Comparison of ENCODE assay signal across 29 cellular contexts in the genomic region with DNA sequence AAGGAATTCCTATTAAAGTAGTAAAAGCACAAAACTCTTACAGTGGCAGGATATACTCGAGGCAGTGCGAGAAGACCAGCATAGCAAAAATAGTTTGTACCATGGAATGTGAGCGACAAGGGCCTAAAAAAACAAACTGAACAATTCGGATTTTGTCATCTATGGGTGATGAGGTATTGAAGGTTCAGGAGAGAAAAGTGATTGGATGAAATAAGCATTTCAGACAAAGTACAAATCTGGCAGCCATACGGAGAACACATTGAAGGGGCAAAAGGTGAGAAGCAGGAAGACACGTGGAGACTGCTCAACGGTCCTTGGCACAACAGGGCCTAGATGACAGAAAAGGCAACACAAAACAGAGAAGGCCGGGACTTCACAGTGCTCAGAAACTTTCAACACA. TPM values are rescaled to one million over a fixed set of nuclear protein-coding genes. Genes with fewer than 3 reads are reported as not detected.
DNase-seq lines count a peak whose midpoint lies in the region; ATAC-seq and TF ChIP-seq lines count a peak whose summit lies in the region.
"Had no signal": no experiment of that assay in that cellular context is flagged by ENCODE, and none has a peak within 500 bp of the region (broad histone marks: within the 10 kb centered on the region; RNA-seq: fewer than 3 reads in every experiment).

No MANE protein-coding gene starts in this region.

- H3K36me3 Mint-ChIP-seq in activated CD8-positive, alpha-beta memory T cell treated with anti-CD3 and anti-CD28 coated beads, Interleukin-2, amount 10 ng/mL, durations not matched to agents 7 days and 5 days, result no peaks in the 10 kb centered on the region
- H3K36me3 Mint-ChIP-seq in CD4-positive, alpha-beta memory T cell, result no peaks in the 10 kb centered on the region

- peaks cover 85% of the 10 kb centered on the region for H3K79me2 ChIP-seq in SK-N-SH (ENCODE audit: insufficient read depth)

- H3K36me3 ChIP-seq in SK-N-SH (replicated peaks in 1 of 2; ENCODE audit: control insufficient read depth in 1 of 2, insufficient read depth in 2 of 2, low read length in 1 of 2), result peaks cover 10 to 42% of the 10 kb centered on the region in 2 experiments
- peaks cover 61% of the 10 kb centered on the region for H3K36me3 ChIP-seq in mesodermal cell (ENCODE audit: control insufficient read depth, insufficient read depth, low read length)
- peaks cover 3% of the 10 kb centered on the region for H3K36me3 ChIP-seq in thoracic aorta
- no peaks in the 10 kb centered on the region for H3K36me3 ChIP-seq in CD4-positive, alpha-beta memory T cell (ENCODE audit: insufficient read depth, low read length)
- H3K36me3 ChIP-seq in lower lobe of right lung, result no peaks in the 10 kb centered on the region
- H3K36me3 ChIP-seq: thyroid gland had no signal

- peaks cover 4% of the 10 kb centered on the region for H3F3A ChIP-seq in SK-N-SH (replicated peaks; ENCODE audit: insufficient read depth)

- H3K4me1 Mint-ChIP-seq in activated CD8-positive, alpha-beta memory T cell treated with anti-CD3 and anti-CD28 coated beads, Interleukin-2, amount 10 ng/mL, durations not matched to agents 7 days and 5 days, result no peaks in the 10 kb centered on the region
- H3K4me1 Mint-ChIP-seq in CD4-positive, alpha-beta memory T cell, result no peaks in the 10 kb centered on the region
- H3K4me1 Mint-ChIP-seq: activated CD4-positive, alpha-beta T cell treated with anti-CD3 and anti-CD28 coated beads for 36 hours had no signal

- no peaks in the 10 kb centered on the region for H3K9me3 Mint-ChIP-seq in activated CD8-positive, alpha-beta memory T cell treated with anti-CD3 and anti-CD28 coated beads, Interleukin-2, amount 10 ng/mL, durations not matched to agents 7 days and 5 days (ENCODE audit: low read depth)
- peaks cover 0 to 5% (median 1%) of the 10 kb centered on the region in 8 donors for H3K9me3 Mint-ChIP-seq in CD4-positive, alpha-beta memory T cell
- H3K9me3 Mint-ChIP-seq: activated T-helper 1 cell treated with anti-CD3 and anti-CD28 coated beads, Interleukin-12 subunit alpha, Interleukin-12 subunit beta, Interleukin-2, Interleukin-4 antibody, amounts not matched to agents 30 ng/mL and 10 ng/mL and 1 ng/mL, durations not matched to agents 14 hours and 24 hours and 36 hours; effector memory CD8-positive, alpha-beta T cell had no signal

- no peak for DNase-seq in SK-N-SH
- peak; percentile 61 for DNase-seq in choroid plexus epithelial cell (ENCODE audit: low read depth)
- no peak for DNase-seq in thoracic aorta (ENCODE audit: low spot score)
- no peak for DNase-seq in activated CD8-positive, alpha-beta memory T cell treated with anti-CD3 and anti-CD28 coated beads, Interleukin-2, amount 10 ng/mL, durations not matched to agents 7 days and 5 days
- no peak for DNase-seq in CD4-positive, alpha-beta memory T cell
- DNase-seq in lower lobe of right lung, result no peak
- DNase-seq: activated CD4-positive, alpha-beta T cell treated with anti-CD3 and anti-CD28 coated beads for 36 hours; activated naive CD4-positive, alpha-beta T cell treated with anti-CD3 and anti-CD28 coated beads, Interleukin-2, amount 50 U/mL, for 16 hours; AML-193; anterior cingulate cortex; DMS79; effector memory CD8-positive, alpha-beta T cell; GM23248; left colon; mucosa of descending colon; NCI-H1092; NCI-H1930; NCI-H2227 treated with DMSO at 0.1 percent for 48 hours; NCI-H774; psoas muscle; small intestine; stimulated activated CD4-positive, alpha-beta T cell treated with anti-CD3 and anti-CD28 coated beads, Interleukin-2, amount 100 ng/mL, for 48 hours; stimulated activated naive CD4-positive, alpha-beta T cell; thyroid gland had no signal

- no peaks in the 10 kb centered on the region for H3K27me3 ChIP-seq in SK-N-SH (ENCODE audit: insufficient read depth)
- H3K27me3 ChIP-seq in thoracic aorta (replicated peaks; ENCODE audit: insufficient read depth), result no peaks in the 10 kb centered on the region
- H3K27me3 ChIP-seq in CD4-positive, alpha-beta memory T cell (ENCODE audit: insufficient read depth, low read length), result no peaks in the 10 kb centered on the region
- H3K27me3 ChIP-seq in lower lobe of right lung (ENCODE audit: low read depth), result no peaks in the 10 kb centered on the region
- H3K27me3 ChIP-seq: thyroid gland had no signal

- ATAC-seq in SK-N-SH treated with all-trans-retinoic acid at 6 μM for 48 hours (no peak), thoracic aorta (ENCODE audit: insufficient number of reproducible peaks, low FRiP score, low read depth) (no peak), lower lobe of right lung (no peak)
- ATAC-seq in activated CD8-positive, alpha-beta memory T cell treated with anti-CD3 and anti-CD28 coated beads, Interleukin-2, amount 10 ng/mL, durations not matched to agents 7 days and 5 days, result no peak
- ATAC-seq: activated CD4-positive, alpha-beta T cell treated with anti-CD3 and anti-CD28 coated beads for 36 hours; effector memory CD8-positive, alpha-beta T cell; left colon; mucosa of descending colon; psoas muscle had no signal

- TF ChIP-seq EP300 in SK-N-SH (IDR thresholded peaks at IDR 0.05; ENCODE audit: borderline replicate concordance in 1 of 2, low read depth in 1 of 2, low read length in 1 of 2), result no peak

- H4K20me1 ChIP-seq in SK-N-SH (ENCODE audit: insufficient read depth), result peaks cover 31% of the 10 kb centered on the region

- H3K9me3 ChIP-seq in SK-N-SH (no peaks in the 10 kb centered on the region), mesodermal cell (ENCODE audit: control insufficient read depth, low read length) (peaks cover 3% of the 10 kb centered on the region), thoracic aorta (no peaks in the 10 kb centered on the region), lower lobe of right lung (no peaks in the 10 kb centered on the region)
- H3K9me3 ChIP-seq in CD4-positive, alpha-beta memory T cell (ENCODE audit: control insufficient read depth in 1 of 2, low read length in 2 of 2), result no peaks in the 10 kb centered on the region
- H3K9me3 ChIP-seq: mucosa of descending colon, psoas muscle, thyroid gland had no signal

- no peak for TF ChIP-seq RAD21 in SK-N-SH (IDR thresholded peaks at IDR 0.05; ENCODE audit: low read length)

- H3K27me3 Mint-ChIP-seq in activated CD8-positive, alpha-beta memory T cell treated with anti-CD3 and anti-CD28 coated beads, Interleukin-2, amount 10 ng/mL, durations not matched to agents 7 days and 5 days, result peaks cover 23% of the 10 kb centered on the region
- H3K27me3 Mint-ChIP-seq in CD4-positive, alpha-beta memory T cell, result peaks cover 5 to 14% of the 10 kb centered on the region in 2 donors

- POLR2A ChIA-PET in SK-N-SH (lab: Yijun Ruan, JAX), result no interaction called here
- POLR2A ChIA-PET in CD4-positive, alpha-beta memory T cell (lab: Charles Lee; ENCODE audit: partially characterized antibody), result no interaction called here

- WGBS in SK-N-SH (ENCODE audit: low lambda C conversion rate), result 89% methylated on average over 8 of the region's 8 CpGs
- WGBS in mesodermal cell (ENCODE audit: insufficient coverage in 2 of 2), 2 experiments, result 89% methylated on average over 8 of the region's 8 CpGs

- H2AFZ ChIP-seq in SK-N-SH (ENCODE audit: low read depth), result no peak overlapping the region
- H2AFZ ChIP-seq: GM23248 had no signal

- H3K9me2 ChIP-seq in SK-N-SH, result no peaks in the 10 kb centered on the region

- no peak overlapping the region for H3K27ac Mint-ChIP-seq in activated CD8-positive, alpha-beta memory T cell treated with anti-CD3 and anti-CD28 coated beads, Interleukin-2, amount 10 ng/mL, durations not matched to agents 7 days and 5 days
- H3K27ac Mint-ChIP-seq in CD4-positive, alpha-beta memory T cell, result peak overlapping the region in 1 of 7 donors; percentile 6
- H3K27ac Mint-ChIP-seq: activated CD4-positive, alpha-beta T cell treated with anti-CD3 and anti-CD28 coated beads for 36 hours; activated T-helper 1 cell treated with anti-CD3 and anti-CD28 coated beads, Interleukin-12 subunit alpha, Interleukin-12 subunit beta, Interleukin-2, Interleukin-4 antibody, amounts not matched to agents 30 ng/mL and 10 ng/mL and 1 ng/mL, durations not matched to agents 14 hours and 24 hours and 36 hours; effector memory CD8-positive, alpha-beta T cell had no signal

- H3K27ac ChIP-seq in SK-N-SH (ENCODE audit: low read depth in 2 of 2, low read length in 1 of 2), result no peak overlapping the region; a peak in 1 of 4 replicates
- H3K27ac ChIP-seq in mesodermal cell (ENCODE audit: low read depth, low read length, severe bottlenecking), result peak overlapping the region; percentile 70
- peak overlapping the region; percentile 79 to 82 for H3K27ac ChIP-seq in thoracic aorta
- no peak overlapping the region for H3K27ac ChIP-seq in CD4-positive, alpha-beta memory T cell (ENCODE audit: low read depth, low read length)
- no peak overlapping the region for H3K27ac ChIP-seq in lower lobe of right lung
- H3K27ac ChIP-seq: 22Rv1, GM23248, psoas muscle, thyroid gland had no signal

- intact Hi-C loops in CD4-positive, alpha-beta memory T cell (cut with micrococcal nuclease), result no loop called here
- intact Hi-C loops in lower lobe of right lung (cut with DNase I), result no loop called here

- H3K4me2 ChIP-seq in SK-N-SH, result 0 out of 2 replicates have a peak overlapping the region, but pooled peaks have one; percentile 7

- H3K4me1 ChIP-seq in SK-N-SH (ENCODE audit: control insufficient read depth in 1 of 2, insufficient read depth in 2 of 2, low read depth in 1 of 2, low read length in 1 of 2) (peaks cover 0 to 4% of the 10 kb centered on the region in 2 experiments; a peak in 1 of 4 replicates), mesodermal cell (ENCODE audit: control insufficient read depth, insufficient read depth, low read length, poor library complexity, severe bottlenecking) (peaks cover 31% of the 10 kb centered on the region), thoracic aorta (ENCODE audit: control insufficient read depth in 1 of 2, low read depth in 2 of 2) (peaks cover 39 to 91% of the 10 kb centered on the region in 2 donors), lower lobe of right lung (peaks cover 14% of the 10 kb centered on the region)
- no peaks in the 10 kb centered on the region for H3K4me1 ChIP-seq in CD4-positive, alpha-beta memory T cell (ENCODE audit: insufficient read depth, low read length)
- H3K4me1 ChIP-seq: psoas muscle had no signal

- TF ChIP-seq CTCF in SK-N-SH (IDR thresholded peaks at IDR 0.05) (no peak), choroid plexus epithelial cell (conservative IDR thresholded peaks at IDR 0.05; ENCODE audit: low read depth, low read length) (no peak), thoracic aorta (IDR thresholded peaks at IDR 0.05) (no peak), lower lobe of right lung (IDR thresholded peaks at IDR 0.05) (no peak)

- no peak overlapping the region for H3K9ac ChIP-seq in SK-N-SH
- H3K9ac ChIP-seq: GM23248 had no signal

- CTCF ChIA-PET in SK-N-SH (lab: Yijun Ruan, JAX), result no interaction called here
- CTCF ChIA-PET in activated CD8-positive, alpha-beta memory T cell treated with anti-CD3 and anti-CD28 coated beads, Interleukin-2, amount 10 ng/mL, durations not matched to agents 7 days and 5 days (lab: Charles Lee), result interaction anchor here (0.9 kb wide), 1 partner anchor 9 kb away, joined by 3 read pairs; no protein-coding TSS in a partner anchor
- CTCF ChIA-PET in CD4-positive, alpha-beta memory T cell (lab: Charles Lee; ENCODE audit: partially characterized antibody), result no interaction called here

- H3K4me3 Mint-ChIP-seq in activated CD8-positive, alpha-beta memory T cell treated with anti-CD3 and anti-CD28 coated beads, Interleukin-2, amount 10 ng/mL, durations not matched to agents 7 days and 5 days, result no peak overlapping the region
- H3K4me3 Mint-ChIP-seq in CD4-positive, alpha-beta memory T cell, result no peak overlapping the region
- H3K4me3 Mint-ChIP-seq: activated CD4-positive, alpha-beta T cell treated with anti-CD3 and anti-CD28 coated beads for 36 hours; activated T-helper 1 cell treated with anti-CD3 and anti-CD28 coated beads, Interleukin-12 subunit alpha, Interleukin-12 subunit beta, Interleukin-2, Interleukin-4 antibody, amounts not matched to agents 30 ng/mL and 10 ng/mL and 1 ng/mL, durations not matched to agents 14 hours and 24 hours and 36 hours; effector memory CD8-positive, alpha-beta T cell; neural crest cell had no signal

- H3K4me3 ChIP-seq in SK-N-SH (ENCODE audit: low read depth in 2 of 2, low read length in 1 of 2) (no peak overlapping the region), choroid plexus epithelial cell (ENCODE audit: low read depth, low read length) (no peak overlapping the region), mesodermal cell (ENCODE audit: extremely low read depth, insufficient read depth, low read length, poor library complexity, severe bottlenecking) (no peak overlapping the region), thoracic aorta (peak overlapping the region; percentile 59), lower lobe of right lung (no peak overlapping the region)
- no peak overlapping the region for H3K4me3 ChIP-seq in CD4-positive, alpha-beta memory T cell (ENCODE audit: low read length in 2 of 2)
- H3K4me3 ChIP-seq: GM23248, mucosa of descending colon, psoas muscle, thyroid gland had no signal

RNA-seq across cellular contexts. Expression of a gene that starts 22.5 kb away (rescaled TPM):
- 58.3 and 64.2 TPM in 2 replicates for polyA plus RNA-seq in SK-N-SH (2012; rRNA removed)
- 29.7 and 42.0 TPM in 2 replicates for polyA plus RNA-seq in SK-N-SH (2012; cell fraction: cytosol; rRNA removed)
- polyA plus RNA-seq in SK-N-SH (2012; cell fraction: nucleus; rRNA removed), result 80.5 and 101 TPM in 2 replicates
- 160 TPM for polyA plus RNA-seq in mesodermal cell (2013, experiment 1 of 2)
- polyA plus RNA-seq in mesodermal cell (2013, experiment 2 of 2), result 161 TPM
- total RNA-seq in thoracic aorta (1,000 to 10,000 TPM; 1,436 to 1,719 TPM), lower lobe of right lung (83.3 TPM)
- 10 to 100 TPM in 1 of 2 experiments, 1 to 10 TPM in 1; 8.1 to 30.4 TPM for total RNA-seq in activated CD8-positive, alpha-beta memory T cell treated with anti-CD3 and anti-CD28 coated beads, Interleukin-2, amount 10 ng/mL, durations not matched to agents 7 days and 5 days
- 1 to 10 TPM; 1.9 to 2.8 TPM for total RNA-seq in CD4-positive, alpha-beta memory T cell
- 1 to 10 TPM; 1.9 to 2.2 TPM for polyA plus RNA-seq in CD4-positive, alpha-beta memory T cell

Comparison
In these comparisons a context has a peak if more than half of its experiments do, and no peak if none do; other contexts are left out.
1. H3K27ac ChIP-seq: peak in mesodermal cell (single experiment) and thoracic aorta (2 of 2); none in SK-N-SH (0 of 2), CD4-positive, alpha-beta memory T cell (single experiment) and lower lobe of right lung (single experiment).
2. RNA of a gene that starts 22.5 kb away (total RNA-seq): 1,436 to 1,719 TPM in thoracic aorta; 83.3 TPM in lower lobe of right lung (single experiment), 8.1 to 30.4 TPM in activated CD8-positive, alpha-beta memory T cell treated with anti-CD3 and anti-CD28 coated beads, Interleukin-2, amount 10 ng/mL, durations not matched to agents 7 days and 5 days and 1.9 to 2.8 TPM in CD4-positive, alpha-beta memory T cell; every median in the first group is over 10 times any median in the second.